In the genomic region with DNA sequence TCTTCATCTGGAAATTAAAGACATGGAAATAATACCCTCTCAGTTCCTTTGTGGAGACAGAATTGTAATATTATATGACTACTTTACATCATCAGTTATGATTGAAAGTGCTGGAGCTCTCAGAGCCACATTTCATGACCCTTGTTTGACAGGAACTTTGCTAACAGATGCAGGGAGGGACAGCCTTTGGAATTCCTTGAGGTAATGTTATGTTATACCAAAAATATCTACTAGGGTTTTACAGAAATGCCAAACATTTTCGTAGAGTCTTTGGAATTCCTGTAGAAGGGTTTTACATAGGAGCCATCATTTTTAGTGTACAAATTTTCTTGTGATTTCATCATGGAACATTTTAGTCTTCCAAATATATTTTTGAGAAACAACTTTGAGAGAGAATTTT, we compare ENCODE assay signal across 26 cellular contexts. TPM values are rescaled to one million over a fixed set of nuclear protein-coding genes. Genes with fewer than 3 reads are reported as not detected.
DNase-seq lines count a peak whose midpoint lies in the region; ATAC-seq, FAIRE-seq and TF ChIP-seq lines count a peak whose summit lies in the region.
"Had no signal": no experiment of that assay in that cellular context is flagged by ENCODE, and none has a peak within 500 bp of the region (broad histone marks: within the 10 kb centered on the region; RNA-seq: fewer than 3 reads in every experiment).

No MANE protein-coding gene starts in this region.

- H2BK5ac ChIP-seq in mesenchymal stem cell (ENCODE audit: low read depth, low read length, poor library complexity, severe bottlenecking): no peak overlapping the region
- no peak overlapping the region for H2BK5ac ChIP-seq in neuronal stem cell (ENCODE audit: low read length)

- H2BK15ac ChIP-seq in mesenchymal stem cell (ENCODE audit: low read depth, poor library complexity, severe bottlenecking) (no peak overlapping the region), neuronal stem cell (ENCODE audit: low read length) (no peak overlapping the region)

- H3K27ac Mint-ChIP-seq in chondrocyte (ENCODE audit: unreplicated experiment): peak overlapping the region; percentile 72
- H3K27ac Mint-ChIP-seq: CD4-positive, CD25-positive, alpha-beta regulatory T cell; stimulated activated naive B cell treated with anti-CD40 and anti-IgM and Interleukin-4, amounts not matched to agents 10 μg/mL and 1 μg/mL and 100 μg/mL, for 72 hours had no signal

- no peak overlapping the region for H3K27ac ChIP-seq in mesenchymal stem cell (ENCODE audit: low read length, poor library complexity, severe bottlenecking)
- no peak overlapping the region for H3K27ac ChIP-seq in neuronal stem cell (replicated peaks; ENCODE audit: low read length)
- H3K27ac ChIP-seq: colonic mucosa, epithelial cell of prostate, heart left ventricle, upper lobe of left lung had no signal

- no peak overlapping the region for H3K23ac ChIP-seq in mesenchymal stem cell (ENCODE audit: low read length in 2 of 2)
- no peak overlapping the region for H3K23ac ChIP-seq in neuronal stem cell (ENCODE audit: low read depth, low read length, poor library complexity)

- H3K14ac ChIP-seq in mesenchymal stem cell (ENCODE audit: low read length in 2 of 2) (no peak overlapping the region), neuronal stem cell (ENCODE audit: low read length) (no peak overlapping the region)

- peaks cover 52% of the 10 kb centered on the region for H3K4me1 Mint-ChIP-seq in chondrocyte (ENCODE audit: low read depth)
- H3K4me1 Mint-ChIP-seq: CD4-positive, CD25-positive, alpha-beta regulatory T cell; neural crest cell; stimulated activated naive B cell treated with anti-CD40 and anti-IgM and Interleukin-4, amounts not matched to agents 10 μg/mL and 1 μg/mL and 100 μg/mL, for 72 hours had no signal

- WGBS in mesenchymal stem cell: no CpG with 5 or more reads among the region's 1 CpG
- no CpG with 5 or more reads among the region's 1 CpG for WGBS in neuronal stem cell (ENCODE audit: extremely low coverage in 2 of 2, insufficient read length in 2 of 2, insufficient replicate concordance in 1 of 2), 2 donors

- H3K4me2 ChIP-seq in mesenchymal stem cell (ENCODE audit: low read length, poor library complexity, severe bottlenecking) (no peak overlapping the region), neuronal stem cell (ENCODE audit: insufficient read depth, low read length, poor library complexity, severe bottlenecking) (no peak overlapping the region)

- H3K4me1 ChIP-seq in mesenchymal stem cell (ENCODE audit: control insufficient read depth, insufficient read depth, low read depth, low read length) (no peaks in the 10 kb centered on the region), mucosa of descending colon (ENCODE audit: low read depth) (no peaks in the 10 kb centered on the region), neuronal stem cell (ENCODE audit: control insufficient read depth in 2 of 2, insufficient read depth in 1 of 2, low read depth in 1 of 2, low read length in 2 of 2) (peaks cover 0 to 6% of the 10 kb centered on the region in 2 donors)
- H3K4me1 ChIP-seq: colonic mucosa, upper lobe of left lung had no signal

- H3K27me3 Mint-ChIP-seq in chondrocyte (ENCODE audit: low read depth): no peaks in the 10 kb centered on the region
- H3K27me3 Mint-ChIP-seq: CD4-positive, CD25-positive, alpha-beta regulatory T cell; stimulated activated naive B cell treated with anti-CD40 and anti-IgM and Interleukin-4, amounts not matched to agents 10 μg/mL and 1 μg/mL and 100 μg/mL, for 72 hours had no signal

- H3K36me3 ChIP-seq in mesenchymal stem cell (ENCODE audit: control insufficient read depth in 1 of 2, insufficient read depth in 2 of 2, low read depth in 1 of 2, low read length in 2 of 2): no peaks in the 10 kb centered on the region
- no peaks in the 10 kb centered on the region for H3K36me3 ChIP-seq in mucosa of descending colon (ENCODE audit: low read depth)
- no peaks in the 10 kb centered on the region for H3K36me3 ChIP-seq in neuronal stem cell (replicated peaks in 1 of 2; ENCODE audit: control insufficient read depth in 2 of 2, insufficient read depth in 2 of 2, low read length in 2 of 2)
- H3K36me3 ChIP-seq: colonic mucosa, heart left ventricle, upper lobe of left lung had no signal

- ATAC-seq in HG02642 (IDR thresholded peaks at IDR 0.05; ENCODE audit: poor library complexity, unreplicated experiment): no peak
- no peak for ATAC-seq in mucosa of descending colon
- ATAC-seq: heart left ventricle; stimulated activated naive B cell treated with anti-CD40 and anti-IgM and Interleukin-4, amounts not matched to agents 10 μg/mL and 1 μg/mL and 100 μg/mL, for 72 hours had no signal

- H4K91ac ChIP-seq in mesenchymal stem cell (ENCODE audit: low read length): no peak overlapping the region
- H4K91ac ChIP-seq in neuronal stem cell (ENCODE audit: low read depth, low read length, poor library complexity): no peak overlapping the region

- H3K79me1 ChIP-seq in mesenchymal stem cell (replicated peaks; ENCODE audit: low read length, poor library complexity, severe bottlenecking): no peaks in the 10 kb centered on the region
- no peaks in the 10 kb centered on the region for H3K79me1 ChIP-seq in neuronal stem cell (ENCODE audit: low read depth, low read length)

- intact Hi-C loops in mucosa of descending colon (cut with DNase I, micrococcal nuclease): no loop called here

- H3K27me3 ChIP-seq in mesenchymal stem cell (ENCODE audit: control insufficient read depth in 1 of 2, insufficient read depth in 1 of 2, low read length in 2 of 2) (no peaks in the 10 kb centered on the region), neuronal stem cell (ENCODE audit: control insufficient read depth in 3 of 3, insufficient read depth in 3 of 3, low read depth in 1 of 3, low read length in 3 of 3) (no peaks in the 10 kb centered on the region)
- H3K27me3 ChIP-seq: colonic mucosa, heart left ventricle, upper lobe of left lung had no signal

- H3K4me3 ChIP-seq in mesenchymal stem cell (ENCODE audit: insufficient read depth in 1 of 2, low read depth in 1 of 2, low read length in 2 of 2): no peak overlapping the region
- no peak overlapping the region for H3K4me3 ChIP-seq in mucosa of descending colon
- no peak overlapping the region for H3K4me3 ChIP-seq in neuronal stem cell (ENCODE audit: low read length in 2 of 2)
- H3K4me3 ChIP-seq: colonic mucosa, heart left ventricle, upper lobe of left lung had no signal

- H2AK5ac ChIP-seq in mesenchymal stem cell (ENCODE audit: low read length, severe bottlenecking): no peak overlapping the region
- H2AK5ac ChIP-seq in neuronal stem cell (ENCODE audit: low read depth, low read length): no peak overlapping the region

- H3K9ac ChIP-seq in mesenchymal stem cell (ENCODE audit: low read length) (no peak overlapping the region), neuronal stem cell (ENCODE audit: low read depth, low read length, poor library complexity) (no peak overlapping the region)

- H3K18ac ChIP-seq in mesenchymal stem cell (ENCODE audit: low read depth in 1 of 2, low read length in 2 of 2) (no peak overlapping the region), neuronal stem cell (ENCODE audit: low read length) (no peak overlapping the region)

- H3K4me3 Mint-ChIP-seq in chondrocyte (ENCODE audit: unreplicated experiment): no peak overlapping the region
- H3K4me3 Mint-ChIP-seq: CD4-positive, CD25-positive, alpha-beta regulatory T cell; H9; neural crest cell; stimulated activated naive B cell treated with anti-CD40 and anti-IgM and Interleukin-4, amounts not matched to agents 10 μg/mL and 1 μg/mL and 100 μg/mL, for 72 hours had no signal

- no peaks in the 10 kb centered on the region for H3K9me3 ChIP-seq in mesenchymal stem cell (ENCODE audit: control insufficient read depth, low read length)
- no peaks in the 10 kb centered on the region for H3K9me3 ChIP-seq in mucosa of descending colon
- H3K9me3 ChIP-seq in neuronal stem cell (replicated peaks in 1 of 2; ENCODE audit: control insufficient read depth in 2 of 2, insufficient read depth in 1 of 2, low read depth in 1 of 2, low read length in 2 of 2): no peaks in the 10 kb centered on the region
- H3K9me3 ChIP-seq: colonic mucosa, heart left ventricle, upper lobe of left lung had no signal

- no peaks in the 10 kb centered on the region for H3K36me3 Mint-ChIP-seq in chondrocyte (ENCODE audit: low read depth)
- H3K36me3 Mint-ChIP-seq: CD4-positive, CD25-positive, alpha-beta regulatory T cell; stimulated activated naive B cell treated with anti-CD40 and anti-IgM and Interleukin-4, amounts not matched to agents 10 μg/mL and 1 μg/mL and 100 μg/mL, for 72 hours had no signal

- DNase-seq in HTR-8/SVneo (ENCODE audit: insufficient read length, low spot score) (peak; percentile 37), chondrocyte (ENCODE audit: low spot score) (no peak), mesenchymal stem cell (peak; percentile 14), urothelium cell line (ENCODE audit: low spot score) (peak; percentile 32), COR-L47 (lab: John Stamatoyannopoulos, UW) (no peak), mucosa of descending colon (no peak), neuronal stem cell (ENCODE audit: low spot score) (no peak)
- DNase-seq: activated effector memory CD4-positive, alpha-beta T cell treated with Interleukin-2 at 50 U/mL for 16 hours; CD4-positive, CD25-positive, alpha-beta regulatory T cell; colonic mucosa; DMS79; H9; heart left ventricle; islet precursor cell; Kasumi-1; NCI-H1436; NCI-H510A; SIG-M5; stimulated activated CD4-positive, alpha-beta T cell treated with anti-CD3 and anti-CD28 coated beads, Interleukin-15, amount 100 ng/mL, for 24 hours; stimulated activated naive B cell treated with anti-CD40 and anti-IgM and Interleukin-4, amounts not matched to agents 10 μg/mL and 1 μg/mL and 100 μg/mL, for 72 hours; T-helper 9 cell; upper lobe of left lung had no signal

- no peak overlapping the region for H4K8ac ChIP-seq in mesenchymal stem cell (ENCODE audit: low read length)
- H4K8ac ChIP-seq in neuronal stem cell (ENCODE audit: low read depth, low read length): no peak overlapping the region

- TF ChIP-seq CTCF in chondrocyte (IDR thresholded peaks at IDR 0.05) (no peak), mucosa of descending colon (IDR thresholded peaks at IDR 0.05) (no peak)

- H2BK120ac ChIP-seq in mesenchymal stem cell (ENCODE audit: low read depth, low read length) (no peak overlapping the region), neuronal stem cell (ENCODE audit: low read depth, low read length) (no peak overlapping the region)

- no peaks in the 10 kb centered on the region for H3K9me3 Mint-ChIP-seq in chondrocyte (ENCODE audit: low read depth)
- H3K9me3 Mint-ChIP-seq: H9; neural crest cell; stimulated activated naive B cell treated with anti-CD40 and anti-IgM and Interleukin-4, amounts not matched to agents 10 μg/mL and 1 μg/mL and 100 μg/mL, for 72 hours had no signal

- H2BK12ac ChIP-seq in mesenchymal stem cell (ENCODE audit: low read length in 2 of 2) (no peak overlapping the region), neuronal stem cell (ENCODE audit: low read length) (no peak overlapping the region)

- no peak overlapping the region for H3K4ac ChIP-seq in mesenchymal stem cell (ENCODE audit: low read depth in 1 of 2, low read length in 2 of 2)
- no peak overlapping the region for H3K4ac ChIP-seq in neuronal stem cell (ENCODE audit: low read length)

- FAIRE-seq in HTR-8/SVneo (lab: Jason Lieb, UNC) (no peak), urothelium cell line (lab: Jason Lieb, UNC) (no peak)

- H2AFZ ChIP-seq in mesenchymal stem cell (ENCODE audit: low read depth, low read length) (no peak overlapping the region), neuronal stem cell (ENCODE audit: low read length) (no peak overlapping the region)

RNA-seq across cellular contexts. Expression of gene ADAMTS5, which starts 57.4 kb away (rescaled TPM):
- total RNA-seq in chondrocyte (28.8 to 52.2 TPM (median 30.4 TPM) in 3 replicates), mucosa of descending colon (1 to 10 TPM; 1.1 to 8.7 (median 5.5) TPM)
- 5.6 TPM for polyA plus RNA-seq in mesenchymal stem cell (2013, experiment 1 of 2)
- 5.6 TPM for polyA plus RNA-seq in mesenchymal stem cell (2013, experiment 2 of 2)
- polyA plus RNA-seq in neuronal stem cell (2013, experiment 1 of 2): 0.06 TPM
- 0.07 TPM for polyA plus RNA-seq in neuronal stem cell (2013, experiment 2 of 2)
- total RNA-seq: activated CD8-positive, alpha-beta memory T cell treated with anti-CD3 and anti-CD28 coated beads for 36 hours; CD4-positive, CD25-positive, alpha-beta regulatory T cell had no signal
- polyA plus RNA-seq: CD4-positive, CD25-positive, alpha-beta regulatory T cell had no signal

Comparison
In these comparisons a context has a peak if more than half of its experiments do, and no peak if none do; other contexts are left out.
1. DNase-seq: peak in HTR-8/SVneo (single experiment), mesenchymal stem cell (single experiment) and urothelium cell line (single experiment); none in chondrocyte (single experiment), COR-L47 (single experiment), mucosa of descending colon (0 of 3) and neuronal stem cell (single experiment).